In genomic region chr13:23752111-23753001, GRCh38 we compare ENCODE assay signal across 9 cellular contexts.
DNase-seq lines count a peak whose midpoint lies in the region; ATAC-seq, FAIRE-seq and TF ChIP-seq lines count a peak whose summit lies in the region.
"Had no signal": no experiment of that assay in that cellular context is flagged by ENCODE, and none has a peak within 500 bp of the region (broad histone marks: within the 10 kb centered on the region; RNA-seq: fewer than 3 reads in every experiment).

No MANE protein-coding gene starts in this region.

- no peak for TF ChIP-seq POLR2A in A549 (IDR thresholded peaks at IDR 0.05; ENCODE audit: low read length)

- H3K4me3 ChIP-seq in A549, result no peak overlapping the region
- no peak overlapping the region for H3K4me3 ChIP-seq in PC-3 (ENCODE audit: low read length)

- no peaks in the 10 kb centered on the region for H3K79me2 ChIP-seq in PC-3 (ENCODE audit: low read length)

- no peak for FAIRE-seq in A549 (lab: Jason Lieb, UNC)

- peak overlapping the region; percentile 71 to 85 for H3K27ac ChIP-seq in A549
- H3K27ac ChIP-seq in PC-3 (ENCODE audit: low read length), result peak overlapping the region; percentile 100

- no peak for TF ChIP-seq CTCF in A549 (IDR thresholded peaks at IDR 0.05)
- no peak for TF ChIP-seq CTCF in PC-3 (conservative IDR thresholded peaks at IDR 0.05; ENCODE audit: low read depth, low read length)

- ATAC-seq in A549 (no peak; a peak in 1 of 6 replicates), GM18870 (IDR thresholded peaks at IDR 0.05; ENCODE audit: unreplicated experiment) (peak; percentile 74), HG02970 (IDR thresholded peaks at IDR 0.05; ENCODE audit: low FRiP score, unreplicated experiment) (peak; percentile 63), PC-3 (no peak)

- H3K9me2 ChIP-seq in PC-3 (replicated peaks; ENCODE audit: low read length), result no peaks in the 10 kb centered on the region

- peaks cover 65% of the 10 kb centered on the region for H3K4me1 ChIP-seq in A549
- peaks cover 72% of the 10 kb centered on the region for H3K4me1 ChIP-seq in PC-3 (ENCODE audit: insufficient read depth, low read length)

- TF ChIP-seq RAD21 in A549 (conservative IDR thresholded peaks at IDR 0.05 in 1 of 2, IDR thresholded peaks at IDR 0.05 in 1 of 2), result no peak

- H4K20me1 ChIP-seq in PC-3 (ENCODE audit: low read length), result no peaks in the 10 kb centered on the region

- H3K36me3 ChIP-seq in PC-3 (ENCODE audit: low read depth, low read length), result no peaks in the 10 kb centered on the region

- H3K4me2 ChIP-seq in A549 (peak overlapping the region; percentile 83), PC-3 (ENCODE audit: low read length) (peak overlapping the region; percentile 84)

- TF ChIP-seq EP300 in A549 (IDR thresholded peaks at IDR 0.05), result no peak

- no TSS peak for BruUV-seq in PC-3 (replicated peaks; lab: Mats Ljungman, UMichigan)

- DNase-seq in A549 (ENCODE audit: low read depth in 1 of 2, low spot score in 1 of 2), result no peak
- peak; percentile 35 for DNase-seq in PC-3
- no peak for DNase-seq in CD1c-positive myeloid dendritic cell (ENCODE audit: extremely low spot score)
- no peak for DNase-seq in NCI-H1417 treated with DMSO at 0.1 percent for 48 hours (lab: John Stamatoyannopoulos, UW)
- no peak for DNase-seq in cerebellum (ENCODE audit: low spot score)
- no peak for DNase-seq in activated CD4-positive, alpha-beta T cell treated with anti-CD3 and anti-CD28 coated beads, Interleukin-2, amount 50 U/mL, for 1 hour
- DNase-seq: stimulated activated CD4-positive, alpha-beta T cell treated with anti-CD3 and anti-CD28 coated beads, Interleukin-12 subunit alpha, Interleukin-12 subunit beta, amount 100 ng/mL, for 4 hours had no signal

- intact Hi-C loops in PC-3 (cut with micrococcal nuclease), result loop anchor here (5.0 kb wide), 1 partner anchor 35 kb away; no protein-coding TSS in a partner anchor

- no peaks in the 10 kb centered on the region for H3K9me3 ChIP-seq in A549
- no peaks in the 10 kb centered on the region for H3K9me3 ChIP-seq in PC-3 (ENCODE audit: low read length)

- H3F3A ChIP-seq in PC-3 (ENCODE audit: low read length, unreplicated experiment), result peaks cover 30% of the 10 kb centered on the region

- H2AFZ ChIP-seq in PC-3 (ENCODE audit: low read length), result no peak overlapping the region

- no peaks in the 10 kb centered on the region for H3K27me3 ChIP-seq in PC-3 (ENCODE audit: low read length)

- CTCF ChIA-PET in A549 (lab: Yijun Ruan, JAX) (no interaction called here), PC-3 (lab: Charles Lee) (no interaction called here)

- WGBS in A549 (ENCODE audit: missing lambda C conversion rate), result 32% methylated on average over 1 of the region's 1 CpG

- H3K9ac ChIP-seq in PC-3 (ENCODE audit: low read length), result peak overlapping the region; percentile 94

- POLR2A ChIA-PET in A549 (lab: Yijun Ruan, JAX), result no interaction called here
- POLR2A ChIA-PET in PC-3 (lab: Charles Lee; ENCODE audit: unreplicated experiment), result no interaction called here

TF ChIP-seq in A549, 52 proteins besides CTCF, POLR2A, EP300 and RAD21:
- TF ChIP-seq HES2 (IDR thresholded peaks at IDR 0.05) (no peak), MAFK (IDR thresholded peaks at IDR 0.05; ENCODE audit: partially characterized antibody) (no peak), NPAS2 (CRISPR knock-in tag; IDR thresholded peaks at IDR 0.05; ENCODE audit: borderline replicate concordance) (no peak), PHF8 (IDR thresholded peaks at IDR 0.05; ENCODE audit: borderline replicate concordance, low read depth) (no peak), KDM5A (IDR thresholded peaks at IDR 0.05) (no peak), HOXB5 (CRISPR knock-in tag; IDR thresholded peaks at IDR 0.05) (no peak), FOSL2 (IDR thresholded peaks at IDR 0.05) (no peak), FOSL2 (CRISPR knock-in tag; IDR thresholded peaks at IDR 0.05) (no peak), ATOH8 (CRISPR knock-in tag; IDR thresholded peaks at IDR 0.05; ENCODE audit: low read depth) (no peak), NFE2L2 (conservative IDR thresholded peaks at IDR 0.05; ENCODE audit: low read length) (no peak), ELK1 (IDR thresholded peaks at IDR 0.05; ENCODE audit: low read depth, low read length) (no peak), RNF2 (IDR thresholded peaks at IDR 0.05; ENCODE audit: borderline replicate concordance, low read depth) (no peak)

Comparison
In these comparisons a context has a peak if more than half of its experiments do, and no peak if none do; other contexts are left out.
1. ATAC-seq: peak in GM18870 (single experiment) and HG02970 (single experiment); none in A549 (0 of 2) and PC-3 (single experiment).